In the genomic region with DNA sequence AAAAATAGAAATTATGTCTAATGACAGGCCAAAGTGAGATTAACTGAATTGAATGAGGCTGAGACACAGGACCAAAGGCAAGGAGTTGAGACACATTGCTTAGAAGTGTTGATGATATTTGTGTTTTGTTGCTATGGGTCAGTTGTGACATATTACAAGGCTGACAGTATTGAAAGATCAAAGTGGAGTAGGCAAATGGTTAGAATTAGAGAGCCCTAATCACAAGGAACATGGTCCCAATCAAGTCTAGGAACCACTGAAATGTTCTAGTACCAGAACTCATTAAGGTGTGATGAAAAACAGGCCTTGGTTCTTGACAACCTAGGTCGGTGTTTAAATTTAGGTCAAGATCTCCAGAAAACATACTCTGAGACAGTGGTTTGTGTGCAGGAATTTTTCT, we compare ENCODE assay signal across 30 cellular contexts.
DNase-seq lines count a peak whose midpoint lies in the region; ATAC-seq, FAIRE-seq and TF ChIP-seq lines count a peak whose summit lies in the region.
"Had no signal": no experiment of that assay in that cellular context is flagged by ENCODE, and none has a peak within 500 bp of the region (broad histone marks: within the 10 kb centered on the region; RNA-seq: fewer than 3 reads in every experiment).

No MANE protein-coding gene starts in this region.

- ATAC-seq in Right ventricle myocardium superior (ENCODE audit: poor library complexity) (peak; percentile 48), Right ventricle myocardium inferior (no peak), left ventricle myocardium superior (peak; percentile 35), left cardiac atrium (no peak)
- ATAC-seq: A549; CD8-positive, alpha-beta T cell had no signal

- no peak for TF ChIP-seq CTCF in bronchial epithelial cell (IDR thresholded peaks at IDR 0.05; ENCODE audit: insufficient read depth, low read length, severe bottlenecking)

- intact Hi-C loops in Right ventricle myocardium superior (cut with DNase I) (no loop called here), Right ventricle myocardium inferior (cut with DNase I) (no loop called here), left ventricle myocardium superior (cut with micrococcal nuclease) (no loop called here), left cardiac atrium (cut with DNase I) (no loop called here)

- no peaks in the 10 kb centered on the region for H3K36me3 ChIP-seq in bronchial epithelial cell (ENCODE audit: control insufficient read depth, insufficient read depth, low read length)
- H3K36me3 ChIP-seq: BE2C; BLaER1; BLaER1 treated with 17β-estradiol and CSF1 and Interleukin-3, amounts not matched to agents 10 nM and 100 nM had no signal

- no peaks in the 10 kb centered on the region for H3K27me3 ChIP-seq in bronchial epithelial cell (ENCODE audit: control insufficient read depth, insufficient read depth, low read length)
- H3K27me3 ChIP-seq: BE2C; BLaER1; BLaER1 treated with 17β-estradiol and CSF1 and Interleukin-3, amounts not matched to agents 10 nM and 100 nM had no signal

- DNase-seq in Right ventricle myocardium superior, result no peak
- DNase-seq in Right ventricle myocardium inferior (ENCODE audit: missing footprints), result no peak
- no peak for DNase-seq in left ventricle myocardium superior
- DNase-seq in left cardiac atrium, result no peak
- DNase-seq in bronchial epithelial cell (ENCODE audit: low read depth), result no peak
- DNase-seq in NCI-H2227 treated with DMSO at 0.1 percent for 48 hours (lab: John Stamatoyannopoulos, UW), result no peak
- DNase-seq: 8988T; ACHN; AML-193; BE2C; C1 segment of cervical spinal cord; Caco-2; Calu3; CD4-positive, alpha-beta memory T cell; CD4-positive, alpha-beta T cell; CD4-positive, CD25-positive, alpha-beta regulatory T cell; CD8-positive, alpha-beta memory T cell; CD8-positive, alpha-beta T cell; COR-L47; DMS 273 treated with DMSO at 0.1 percent for 48 hours; DMS153; DMS79; DMS79 treated with DMSO at 0.1 percent for 48 hours; DND-41; EL had no signal

- no peak overlapping the region for H3K4me3 ChIP-seq in bronchial epithelial cell (ENCODE audit: low read depth, low read length)
- H3K4me3 ChIP-seq: A549; BLaER1; BLaER1 treated with 17β-estradiol and CSF1 and Interleukin-3, amounts not matched to agents 10 nM and 100 nM had no signal

- peak; percentile 36 for FAIRE-seq in bronchial epithelial cell (lab: Jason Lieb, UNC)
- FAIRE-seq: A204.1, A549, D721Med had no signal

Comparison
In these comparisons a context has a peak if more than half of its experiments do, and no peak if none do; other contexts are left out.
1. ATAC-seq: peak in Right ventricle myocardium superior (single experiment) and left ventricle myocardium superior (single experiment); none in Right ventricle myocardium inferior (single experiment) and left cardiac atrium (0 of 2).